In the genomic region with DNA sequence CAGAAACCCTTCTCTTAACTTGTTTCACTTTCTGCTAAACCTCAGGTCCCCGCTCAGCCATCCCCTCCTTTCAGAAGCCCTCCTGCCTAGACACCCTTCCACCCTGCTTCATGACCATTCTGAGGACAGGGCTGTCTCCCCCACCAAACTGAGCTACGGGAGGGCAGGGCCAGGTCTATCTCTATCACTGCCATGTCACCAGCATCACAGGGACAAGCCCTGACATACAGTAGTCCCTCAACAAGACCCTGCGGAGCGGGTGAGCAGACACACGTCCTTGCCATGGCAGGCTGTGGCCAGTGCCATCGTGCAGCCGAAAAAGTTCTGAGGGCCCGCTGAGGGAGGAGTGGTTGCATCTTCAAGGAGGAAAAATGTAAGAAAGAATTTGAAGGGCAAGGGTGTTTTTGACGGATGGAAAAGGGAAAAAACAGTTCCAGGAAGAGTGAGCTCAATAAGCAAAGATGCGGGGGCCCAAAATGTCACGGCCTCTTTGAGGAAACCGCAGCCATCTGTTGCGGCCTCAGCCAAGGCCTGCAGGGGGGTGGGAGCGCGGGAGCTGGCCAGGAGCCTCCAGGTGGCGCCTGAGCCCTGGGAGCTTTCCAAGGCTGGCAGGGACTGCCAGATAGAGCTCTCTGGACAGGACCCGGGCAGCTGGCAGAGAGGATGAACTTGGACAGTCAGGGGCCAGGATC, we compare ENCODE assay signal across 6 cellular contexts. TPM values are rescaled to one million over a fixed set of nuclear protein-coding genes. Genes with fewer than 3 reads are reported as not detected.
A peak's percentile ranks its signal among the peaks of the same experiment; 100 is the strongest.
DNase-seq lines count a peak whose midpoint lies in the region; ATAC-seq and TF ChIP-seq lines count a peak whose summit lies in the region.

No MANE protein-coding gene starts in this region.

- H3K27me3 ChIP-seq in A673 (replicated peaks; ENCODE audit: insufficient read depth, low read depth, low read length, poor library complexity) = no peaks in the 10 kb centered on the region
- no peaks in the 10 kb centered on the region for H3K27me3 ChIP-seq in gastroesophageal sphincter
- H3K27me3 ChIP-seq in testis = no peaks in the 10 kb centered on the region

- ATAC-seq in T-cell (replicated peaks in 1 of 4) (no peak), gastroesophageal sphincter (no peak), HG02588 (IDR thresholded peaks at IDR 0.05; ENCODE audit: unreplicated experiment) (no peak)

- intact Hi-C loops in A673 (cut with micrococcal nuclease; ENCODE audit: unreplicated experiment) (no loop called here), testis (cut with DNase I; ENCODE audit: low total_unique reads) (no loop called here)

- H3K4me3 ChIP-seq in A673 (ENCODE audit: low read depth, low read length, poor library complexity, severe bottlenecking) (no peak overlapping the region), gastroesophageal sphincter (no peak overlapping the region), testis (no peak overlapping the region)

- peaks cover 52 to 77% (median 70%) of the 10 kb centered on the region in 3 donors for H3K4me1 Mint-ChIP-seq in T-cell

- no peaks in the 10 kb centered on the region for H3K9me3 ChIP-seq in A673 (ENCODE audit: low read depth, low read length, poor library complexity, severe bottlenecking)
- no peaks in the 10 kb centered on the region for H3K9me3 ChIP-seq in gastroesophageal sphincter
- no peaks in the 10 kb centered on the region for H3K9me3 ChIP-seq in testis

- H3K4me1 ChIP-seq in A673 (ENCODE audit: insufficient read depth, low read length, poor library complexity, severe bottlenecking) = peaks cover 15% of the 10 kb centered on the region
- peaks cover 3 to 68% (median 37%) of the 10 kb centered on the region in 3 donors for H3K4me1 ChIP-seq in gastroesophageal sphincter
- H3K4me1 ChIP-seq in testis = no peaks in the 10 kb centered on the region

- 17 to 37% methylated on average over 10 to 13 of the region's 17 CpGs for WGBS in gastroesophageal sphincter (ENCODE audit: low coverage in 1 of 2), 2 donors
- WGBS in testis, 2 donors = 44 to 71% methylated on average over 17 of the region's 17 CpGs

- peak overlapping the region; percentile 87 to 95 for H3K27ac Mint-ChIP-seq in T-cell

- TF ChIP-seq EP300 in gastroesophageal sphincter (IDR thresholded peaks at IDR 0.05) = no peak

- H3K36me3 ChIP-seq in A673 (ENCODE audit: insufficient read depth, low read length, poor library complexity, severe bottlenecking) (no peaks in the 10 kb centered on the region), gastroesophageal sphincter (no peaks in the 10 kb centered on the region), testis (ENCODE audit: low read depth, missing control alignments) (no peaks in the 10 kb centered on the region)

- no peaks in the 10 kb centered on the region for H3K36me3 Mint-ChIP-seq in T-cell

- H3K27ac ChIP-seq in A673 (ENCODE audit: low read depth, low read length, poor library complexity, severe bottlenecking) = no peak overlapping the region
- peak overlapping the region in 3 of 4 donors; percentile 11 to 35 (median 26) for H3K27ac ChIP-seq in gastroesophageal sphincter
- no peak overlapping the region for H3K27ac ChIP-seq in testis

- no peaks in the 10 kb centered on the region for H3K27me3 Mint-ChIP-seq in T-cell

- TF ChIP-seq CTCF in A673 (conservative IDR thresholded peaks at IDR 0.05; ENCODE audit: low read depth, low read length) = peak; percentile 54
- TF ChIP-seq CTCF in gastroesophageal sphincter (IDR thresholded peaks at IDR 0.05) = peak in 3 of 4 experiments; percentile 34 to 61 (median 50)
- no peak for TF ChIP-seq CTCF in testis (IDR thresholded peaks at IDR 0.05)

- H3K9me3 Mint-ChIP-seq in T-cell = no peaks in the 10 kb centered on the region

- H3K4me3 Mint-ChIP-seq in T-cell = peak overlapping the region; percentile 56 to 69 (median 66)

- CTCF ChIA-PET in A673 (lab: Charles Lee) = interaction anchor here (0.5 to 4.8 kb wide), 4 partner anchors 45 to 866 kb away, joined by 4 to 35 read pairs (median 4); a partner anchor contains a TSS
- CTCF ChIA-PET in HEK293T (lab: Yijun Ruan, JAX) = interaction anchor here (1.2 to 2.7 kb wide), 3 partner anchors 9 to 46 kb away, joined by 3 to 38 read pairs (median 6); a partner anchor contains a TSS
- CTCF ChIA-PET in T-cell (lab: Charles Lee) = interaction anchor here (0.6 to 1.3 kb wide), 5 partner anchors 9 to 931 kb away, joined by 3 read pairs; no protein-coding TSS in a partner anchor

- no TSS peak for BruUV-seq in A673 (replicated peaks; lab: Mats Ljungman, UMichigan)

- TF ChIP-seq POLR2A in gastroesophageal sphincter (IDR thresholded peaks at IDR 0.05) (no peak), testis (IDR thresholded peaks at IDR 0.05) (no peak)

- POLR2A ChIA-PET in A673 (lab: Charles Lee; ENCODE audit: low non-redundant PET) = no interaction called here
- POLR2A ChIA-PET in HEK293T (lab: Yijun Ruan, JAX) = interaction anchor here (1.1 to 1.7 kb wide), 2 partner anchors 15 to 45 kb away, joined by 6 to 13 read pairs; a partner anchor contains a TSS
- POLR2A ChIA-PET in T-cell (lab: Charles Lee) = interaction anchor here (0.5 to 0.8 kb wide), 2 partner anchors 94 to 1140 kb away, joined by 3 read pairs; no protein-coding TSS in a partner anchor

- DNase-seq in A673 (ENCODE audit: low spot score) (no peak), HEK293T (ENCODE audit: extremely low spot score) (peak; percentile 74), T-cell (peak in 4 of 34 experiments; percentile 17 to 45 (median 24)), testis (peak; percentile 51)

TF ChIP-seq in HEK293T, 16 proteins besides CTCF, POLR2A, EP300 and RAD21:
- TF ChIP-seq, protein P1, sequence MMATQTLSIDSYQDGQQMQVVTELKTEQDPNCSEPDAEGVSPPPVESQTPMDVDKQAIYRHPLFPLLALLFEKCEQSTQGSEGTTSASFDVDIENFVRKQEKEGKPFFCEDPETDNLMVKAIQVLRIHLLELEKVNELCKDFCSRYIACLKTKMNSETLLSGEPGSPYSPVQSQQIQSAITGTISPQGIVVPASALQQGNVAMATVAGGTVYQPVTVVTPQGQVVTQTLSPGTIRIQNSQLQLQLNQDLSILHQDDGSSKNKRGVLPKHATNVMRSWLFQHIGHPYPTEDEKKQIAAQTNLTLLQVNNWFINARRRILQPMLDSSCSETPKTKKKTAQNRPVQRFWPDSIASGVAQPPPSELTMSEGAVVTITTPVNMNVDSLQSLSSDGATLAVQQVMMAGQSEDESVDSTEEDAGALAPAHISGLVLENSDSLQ (IDR thresholded peaks at IDR 0.05) = no peak
- TF ChIP-seq CTBP1 (IDR thresholded peaks at IDR 0.05; ENCODE audit: borderline replicate concordance) (no peak), ARNT (IDR thresholded peaks at IDR 0.05) (no peak), TARDBP (IDR thresholded peaks at IDR 0.05) (no peak), BHLHE40 (IDR thresholded peaks at IDR 0.05; ENCODE audit: borderline replicate concordance) (no peak), FOXM1 (IDR thresholded peaks at IDR 0.05; ENCODE audit: borderline replicate concordance) (no peak), SP1 (IDR thresholded peaks at IDR 0.05) (no peak), ELF4 (IDR thresholded peaks at IDR 0.05) (no peak), HDGF (IDR thresholded peaks at IDR 0.05; ENCODE audit: borderline replicate concordance) (no peak), FOXA1 (IDR thresholded peaks at IDR 0.05) (no peak), NFRKB (IDR thresholded peaks at IDR 0.05) (no peak), FOXK2 (IDR thresholded peaks at IDR 0.05) (no peak), SUZ12 (IDR thresholded peaks at IDR 0.05) (no peak), ZNF384 (IDR thresholded peaks at IDR 0.05) (no peak)
TF ChIP-seq in HEK293T: peak in this region for 0.

RNA-seq across cellular contexts. Expression of a gene that starts 8.1 kb away (rescaled TPM):
- total RNA-seq in A673 (2021) (0.46 TPM in 1 of 2 replicates, not detected in the other), T-cell (1 to 10 TPM; 1.2 to 5.4 (median 3.5) TPM), gastroesophageal sphincter (1 to 10 TPM; 3.6 to 5.9 (median 4.3) TPM), testis (under 1 TPM; 0.63 to 0.87 TPM)
- polyA plus RNA-seq in testis (ENCODE audit: insufficient read depth, low read depth, low replicate concordance) = 1.0 TPM

RNA-seq across cellular contexts. Expression of a gene that starts 15.6 kb away (rescaled TPM):
- total RNA-seq in A673 (2021) (272 and 291 TPM in 2 replicates), T-cell (100 to 1,000 TPM; 183 to 256 (median 208) TPM), gastroesophageal sphincter (100 to 1,000 TPM; 128 to 193 (median 163) TPM), testis (100 to 1,000 TPM; 357 to 380 TPM)
- 889 TPM for polyA plus RNA-seq in testis (ENCODE audit: insufficient read depth, low read depth, low replicate concordance)

RNA-seq across cellular contexts. Expression of a gene that starts 19.2 kb away (rescaled TPM):
- total RNA-seq in A673 (2021) = not detected in 2 replicates
- 1 to 10 TPM in 3 of 5 donors, not detected in 2; 3.3 to 7.9 (median 3.6) TPM for total RNA-seq in T-cell
- total RNA-seq in gastroesophageal sphincter = not detected
- not detected for total RNA-seq in testis
- polyA plus RNA-seq in testis (ENCODE audit: insufficient read depth, low read depth, low replicate concordance) = not detected

RNA-seq across cellular contexts. Expression of a gene that starts 44.2 kb away (rescaled TPM):
- total RNA-seq in A673 (2021) (0.32 and 1.1 TPM in 2 replicates), T-cell (under 1 TPM; 0.15 to 0.56 (median 0.37) TPM), gastroesophageal sphincter (100 to 1,000 TPM in 1 of 4 donors, 10 to 100 TPM in 3; 42.9 to 105 (median 53.1) TPM), testis (10 to 100 TPM; 17.2 to 30.6 TPM)
- polyA plus RNA-seq in testis (ENCODE audit: insufficient read depth, low read depth, low replicate concordance) = 19.8 TPM

Comparison
In these comparisons a context has a peak if more than half of its experiments do, and no peak if none do; other contexts are left out.
1. H3K27ac ChIP-seq: peak in gastroesophageal sphincter (3 of 4); none in A673 (single experiment) and testis (0 of 2).
2. CTCF ChIP-seq: peak in A673 (single experiment) and gastroesophageal sphincter (3 of 4); none in testis (0 of 3).